In the genomic region with DNA sequence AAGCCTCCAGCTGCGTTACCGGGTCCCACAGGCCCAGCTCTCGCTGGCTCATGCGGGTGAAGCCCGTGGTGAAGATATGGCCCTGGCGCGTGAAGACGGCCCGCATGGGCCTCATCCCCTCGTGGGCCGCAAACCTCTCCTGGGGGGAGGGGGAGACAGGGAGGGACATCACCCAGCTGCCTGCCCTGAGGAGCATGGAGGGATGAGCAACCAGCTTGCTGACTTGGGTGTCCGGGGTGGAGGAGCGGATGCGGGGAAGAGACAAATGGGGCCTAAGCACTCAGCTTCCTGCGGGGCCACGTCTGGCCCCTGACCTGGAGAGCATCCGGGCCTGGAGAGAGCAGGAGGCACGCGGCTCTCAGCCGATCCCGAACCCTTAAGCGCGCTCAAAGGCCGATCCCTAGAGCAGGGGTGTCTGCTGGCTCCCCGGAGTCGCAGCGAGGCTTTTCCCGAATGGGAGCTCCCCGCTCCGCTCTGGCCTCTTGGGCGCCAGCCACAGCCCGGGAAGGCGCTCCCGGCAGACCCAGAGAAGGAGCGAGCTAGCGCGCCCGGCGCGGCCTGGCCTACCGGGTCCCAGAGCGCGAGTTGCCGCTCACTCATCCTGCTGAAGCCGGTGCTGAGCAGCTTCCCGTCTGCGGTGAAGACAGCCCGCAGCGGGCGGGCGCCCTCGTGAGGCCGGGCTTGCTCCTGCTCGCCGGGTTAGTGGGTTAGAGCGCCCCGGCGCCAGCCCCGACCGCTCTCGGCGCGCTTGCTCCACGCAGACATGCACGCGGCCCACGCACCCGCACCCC, we compare ENCODE assay signal across 8 cellular contexts. TPM values are rescaled to one million over a fixed set of nuclear protein-coding genes. Genes with fewer than 3 reads are reported as not detected.
A peak's percentile ranks its signal among the peaks of the same experiment; 100 is the strongest.
DNase-seq lines count a peak whose midpoint lies in the region; ATAC-seq and TF ChIP-seq lines count a peak whose summit lies in the region.

No MANE protein-coding gene starts in this region.

- H3K4me3 Mint-ChIP-seq in osteocyte (ENCODE audit: unreplicated experiment) = no peak overlapping the region

- H3K36me3 ChIP-seq in DOHH2 (ENCODE audit: control insufficient read depth, low read length) = peaks cover 4% of the 10 kb centered on the region; the same call in 1 of the 2 replicates
- no peaks in the 10 kb centered on the region for H3K36me3 ChIP-seq in tibial artery

- no peaks in the 10 kb centered on the region for H3K9me3 ChIP-seq in DOHH2 (ENCODE audit: control insufficient read depth, insufficient read depth, low read length)
- no peaks in the 10 kb centered on the region for H3K9me3 ChIP-seq in tibial artery

- ATAC-seq in HG03442 (IDR thresholded peaks at IDR 0.05; ENCODE audit: unreplicated experiment) = peak; percentile 26
- no peak for ATAC-seq in GM21367 (IDR thresholded peaks at IDR 0.05; ENCODE audit: unreplicated experiment)

- no peaks in the 10 kb centered on the region for H3K9me2 ChIP-seq in DOHH2 (replicated peaks; ENCODE audit: control insufficient read depth, low read length)

- peak overlapping the region; percentile 78 for H3K4me2 ChIP-seq in DOHH2 (ENCODE audit: low read length)

- H3K27me3 Mint-ChIP-seq in osteocyte (ENCODE audit: unreplicated experiment) = no peaks in the 10 kb centered on the region

- intact Hi-C loops in tibial artery (cut with DNase I; ENCODE audit: low total_unique reads) = no loop called here

- H3F3A ChIP-seq in DOHH2 (ENCODE audit: control insufficient read depth, insufficient read depth) = peaks cover 3% of the 10 kb centered on the region

- peaks cover 23% of the 10 kb centered on the region for H3K4me1 Mint-ChIP-seq in osteocyte (ENCODE audit: unreplicated experiment)

- H4K20me1 ChIP-seq in DOHH2 (ENCODE audit: control insufficient read depth, insufficient read depth, low read depth, low read length) = peaks cover 17% of the 10 kb centered on the region

- H3K27me3 ChIP-seq in DOHH2 (ENCODE audit: control insufficient read depth, low read length) (peaks cover 13% of the 10 kb centered on the region), tibial artery (peaks cover 0 to 6% of the 10 kb centered on the region in 2 donors)

- H3K27ac ChIP-seq in DOHH2 (ENCODE audit: low read depth, low read length) (peak overlapping the region; percentile 44), tibial artery (peak overlapping the region in 1 of 2 donors; percentile 15)

- no peaks in the 10 kb centered on the region for H3K9me3 Mint-ChIP-seq in osteocyte (ENCODE audit: unreplicated experiment)

- TF ChIP-seq CTCF in DOHH2 (IDR thresholded peaks at IDR 0.05; ENCODE audit: low read depth, low read length, poor library complexity, severe bottlenecking) = peak; percentile 81
- peak; percentile 73 for TF ChIP-seq CTCF in osteocyte (IDR thresholded peaks at IDR 0.05)
- TF ChIP-seq CTCF in tibial artery (IDR thresholded peaks at IDR 0.05) = peak in 1 of 2 experiments; percentile 41

- no peaks in the 10 kb centered on the region for H3K79me2 ChIP-seq in DOHH2 (ENCODE audit: control insufficient read depth, low read length)

- DNase-seq in RPMI8226 (peak; percentile 90), germinal center (ENCODE audit: low spot score) (peak; percentile 86), osteocyte (ENCODE audit: extremely low spot score, unreplicated experiment) (no peak), tibial artery (peak in 1 of 2 donors; percentile 87)
- DNase-seq in activated naive CD4-positive, alpha-beta T cell treated with Interleukin-2 at 50 U/mL for 16 hours = peak; percentile 89

- H3K36me3 Mint-ChIP-seq in osteocyte (ENCODE audit: unreplicated experiment) = peaks cover 2% of the 10 kb centered on the region

- H3K4me3 ChIP-seq in DOHH2 (ENCODE audit: low read length) = peak overlapping the region; percentile 69
- H3K4me3 ChIP-seq in tibial artery = peak overlapping the region; percentile 34 to 42

- H3K4me1 ChIP-seq in DOHH2 (ENCODE audit: control insufficient read depth, low read length) = peaks cover 60% of the 10 kb centered on the region
- H3K4me1 ChIP-seq in tibial artery = peaks cover 0 to 95% (median 78%) of the 10 kb centered on the region in 4 donors

- H3K27ac Mint-ChIP-seq in osteocyte (ENCODE audit: unreplicated experiment) = no peak overlapping the region

RNA-seq across cellular contexts. Expression of a gene that starts 5.0 kb away (rescaled TPM):
- total RNA-seq in osteocyte = 4.8 and 7.1 TPM in 2 replicates

RNA-seq across cellular contexts. Expression of a gene that starts 24.7 kb away (rescaled TPM):
- 33.1 and 36.1 TPM in 2 replicates for total RNA-seq in osteocyte

RNA-seq across cellular contexts. Expression of a gene that starts 28.2 kb away (rescaled TPM):
- total RNA-seq in osteocyte = 48.2 and 50.7 TPM in 2 replicates

RNA-seq across cellular contexts. Expression of a gene that starts 49.2 kb away (rescaled TPM):
- total RNA-seq in osteocyte = 42.0 and 43.1 TPM in 2 replicates

RNA-seq across cellular contexts. Expression of a gene that starts 50.8 kb away (rescaled TPM):
- 11.7 and 12.8 TPM in 2 replicates for total RNA-seq in osteocyte
